24 cellular contexts compared by ENCODE assay signal in genomic region chr14:92287987-92288386, GRCh38.
"Had no signal": no experiment of that assay in that cellular context is flagged by ENCODE, and none has a peak within 500 bp of the region (broad histone marks: within the 10 kb centered on the region; RNA-seq: fewer than 3 reads in every experiment).

No MANE protein-coding gene starts in this region.

- H2AFZ ChIP-seq: hepatocyte, parathyroid adenoma had no signal

- H3K4me2 ChIP-seq: hepatocyte had no signal

- H3K9me3 Mint-ChIP-seq: naive B cell; stimulated activated effector memory CD8-positive, alpha-beta T cell treated with anti-CD3 and anti-CD28 coated beads, Interleukin-12 subunit alpha, Interleukin-12 subunit beta, amount 100 ng/mL, for 72 hours had no signal

- H3K4me1 ChIP-seq: foreskin keratinocyte, left ventricle myocardium inferior, lower lobe of right lung, parathyroid adenoma, psoas muscle, right lobe of liver, tibial artery, upper lobe of right lung, vagina had no signal

- H3K27ac Mint-ChIP-seq: endodermal cell; naive B cell; nephron; stimulated activated effector memory CD8-positive, alpha-beta T cell treated with anti-CD3 and anti-CD28 coated beads, Interleukin-12 subunit alpha, Interleukin-12 subunit beta, amount 100 ng/mL, for 72 hours had no signal

- H3K4me3 ChIP-seq: hepatocyte, left ventricle myocardium inferior, lower lobe of right lung, psoas muscle, right lobe of liver, tibial artery, upper lobe of right lung, vagina had no signal

- H3K36me3 Mint-ChIP-seq: naive B cell; stimulated activated effector memory CD8-positive, alpha-beta T cell treated with anti-CD3 and anti-CD28 coated beads, Interleukin-12 subunit alpha, Interleukin-12 subunit beta, amount 100 ng/mL, for 72 hours had no signal

- H3K4me1 Mint-ChIP-seq: endodermal cell; naive B cell; stimulated activated effector memory CD8-positive, alpha-beta T cell treated with anti-CD3 and anti-CD28 coated beads, Interleukin-12 subunit alpha, Interleukin-12 subunit beta, amount 100 ng/mL, for 72 hours had no signal

- H3K27ac ChIP-seq: foreskin keratinocyte, left ventricle myocardium inferior, lower lobe of right lung, parathyroid adenoma, psoas muscle, right lobe of liver, tibial artery, upper lobe of right lung, vagina had no signal

- H3K27me3 ChIP-seq: right lobe of liver, vagina had no signal

- H3K4me3 Mint-ChIP-seq: endodermal cell; naive B cell; nephron; stimulated activated effector memory CD8-positive, alpha-beta T cell treated with anti-CD3 and anti-CD28 coated beads, Interleukin-12 subunit alpha, Interleukin-12 subunit beta, amount 100 ng/mL, for 72 hours had no signal

- DNase-seq: effector CD4-positive, alpha-beta T cell; endodermal cell; foreskin keratinocyte; head of caudate nucleus; kidney; left cardiac atrium; left ventricle myocardium inferior; lower lobe of right lung; mesenchymal stem cell; midbrain; naive B cell; psoas muscle; retina; right lobe of liver; stimulated activated CD4-positive, alpha-beta T cell treated with anti-CD3 and anti-CD28 coated beads, Interleukin-4, amount 100 ng/mL, for 1 hour; stimulated activated CD8-positive, alpha-beta memory T cell treated with anti-CD3 and anti-CD28 coated beads, Interleukin-4, amount 100 ng/mL, for 48 hours; stimulated activated naive CD8-positive, alpha-beta T cell treated with anti-CD3 and anti-CD28 coated beads, Interleukin-15, Interleukin-2, amounts not matched to agents 100 U/mL and 50 U/mL, for 24 hours; tibial artery; upper lobe of right lung had no signal

- H3K36me3 ChIP-seq: left ventricle myocardium inferior, lower lobe of right lung, right lobe of liver, tibial artery, upper lobe of right lung, vagina had no signal

- H3K9me3 ChIP-seq: left ventricle myocardium inferior, lower lobe of right lung, psoas muscle, right lobe of liver, tibial artery, upper lobe of right lung, vagina had no signal

- H3K79me2 ChIP-seq: hepatocyte, parathyroid adenoma had no signal

- H3K9ac ChIP-seq: parathyroid adenoma had no signal

- ATAC-seq: foreskin keratinocyte; left cardiac atrium; lower lobe of right lung; psoas muscle; stimulated activated effector memory CD8-positive, alpha-beta T cell treated with anti-CD3 and anti-CD28 coated beads, Interleukin-12 subunit alpha, Interleukin-12 subunit beta, amount 100 ng/mL, for 72 hours; stimulated activated naive CD8-positive, alpha-beta T cell treated with anti-CD3 and anti-CD28 coated beads, Interleukin-15, Interleukin-2, amounts not matched to agents 100 U/mL and 50 U/mL, for 24 hours; upper lobe of right lung had no signal
